ENCODE assay signal across 17 cellular contexts in genomic region chr2:10980886-10981425, GRCh38.
"Had no signal": no experiment of that assay in that cellular context is flagged by ENCODE, and none has a peak within 500 bp of the region (broad histone marks: within the 10 kb centered on the region; RNA-seq: fewer than 3 reads in every experiment).

No MANE protein-coding gene starts in this region.

- H3K27ac Mint-ChIP-seq: endodermal cell; immature natural killer cell; naive thymus-derived CD4-positive, alpha-beta T cell; type B pancreatic cell had no signal

- H3K4me3 ChIP-seq: coronary artery, right atrium auricular region, thyroid gland, uterus had no signal

- H3K27ac ChIP-seq: coronary artery, foreskin keratinocyte, thyroid gland, uterus had no signal

- H3K36me3 ChIP-seq: right atrium auricular region, thyroid gland, uterus had no signal

- H3K9me3 Mint-ChIP-seq: endodermal cell, immature natural killer cell, type B pancreatic cell had no signal

- H3K4me3 Mint-ChIP-seq: endodermal cell; immature natural killer cell; naive thymus-derived CD4-positive, alpha-beta T cell; type B pancreatic cell had no signal

- H3K36me3 Mint-ChIP-seq: immature natural killer cell; naive thymus-derived CD4-positive, alpha-beta T cell; type B pancreatic cell had no signal

- H3K4me1 ChIP-seq: foreskin keratinocyte, uterus had no signal

- H3K27me3 ChIP-seq: right atrium auricular region, thyroid gland, uterus had no signal

- DNase-seq: effector CD4-positive, alpha-beta T cell; endodermal cell; erythroblast; foreskin keratinocyte; immature natural killer cell; mesendoderm; naive thymus-derived CD4-positive, alpha-beta T cell; small intestine; stimulated activated CD4-positive, alpha-beta T cell treated with anti-CD3 and anti-CD28 coated beads, Interleukin-12 subunit alpha, Interleukin-12 subunit beta, amount 100 ng/mL, for 4 hours; stimulated activated naive CD4-positive, alpha-beta T cell treated with Interleukin-2 at 50 U/mL for 16 hours; thyroid gland; uterus had no signal

- H3K9me3 ChIP-seq: right atrium auricular region, thyroid gland, uterus had no signal

- FAIRE-seq: endothelial cell of umbilical vein, keratinocyte, small intestine had no signal
